ENCODE assay signal across 2 cellular contexts in the genomic region with DNA sequence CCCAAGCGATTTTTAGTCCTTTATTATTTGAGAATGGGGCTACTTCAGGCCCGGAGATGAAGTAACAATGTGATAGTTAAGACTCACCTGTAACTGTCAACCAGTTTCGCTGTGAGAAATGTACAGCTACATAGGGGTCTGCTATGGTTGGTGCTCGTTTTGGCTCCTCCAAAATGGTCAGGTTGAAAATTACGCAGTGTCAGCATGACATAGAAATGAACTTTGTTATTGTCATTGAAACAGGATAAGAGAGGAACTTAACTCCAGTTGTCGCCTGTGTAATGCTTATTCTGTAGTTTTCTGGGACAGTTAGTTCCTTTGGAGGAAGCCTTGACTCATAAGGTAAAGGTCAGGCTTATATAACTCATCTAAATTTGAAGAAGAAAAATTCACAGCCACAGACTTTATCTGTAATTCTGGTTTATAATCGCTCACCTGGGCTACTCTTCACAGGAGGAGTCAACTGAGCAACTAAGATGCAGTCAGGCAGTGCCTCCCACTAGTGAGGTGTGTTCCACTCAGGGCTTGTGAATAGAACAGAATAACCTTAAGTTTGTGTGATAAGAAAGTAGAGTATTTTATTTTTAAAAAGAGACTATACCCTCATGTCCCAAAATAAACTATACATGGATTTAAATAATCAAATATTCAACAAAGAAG.
TF ChIP-seq lines count a peak whose summit lies in the region.

No MANE protein-coding gene starts in this region.

TF ChIP-seq in A549, 52 proteins besides CTCF, POLR2A, EP300 and RAD21 (continued from another document):
- TF ChIP-seq, protein P1, sequence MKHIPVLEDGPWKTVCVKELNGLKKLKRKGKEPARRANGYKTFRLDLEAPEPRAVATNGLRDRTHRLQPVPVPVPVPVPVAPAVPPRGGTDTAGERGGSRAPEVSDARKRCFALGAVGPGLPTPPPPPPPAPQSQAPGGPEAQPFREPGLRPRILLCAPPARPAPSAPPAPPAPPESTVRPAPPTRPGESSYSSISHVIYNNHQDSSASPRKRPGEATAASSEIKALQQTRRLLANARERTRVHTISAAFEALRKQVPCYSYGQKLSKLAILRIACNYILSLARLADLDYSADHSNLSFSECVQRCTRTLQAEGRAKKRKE (CRISPR knock-in tag; IDR thresholded peaks at IDR 0.05; ENCODE audit: low read depth) = no peak
- TF ChIP-seq ESRRA (IDR thresholded peaks at IDR 0.05; ENCODE audit: borderline replicate concordance, low read length) = no peak
- TF ChIP-seq, protein P2, sequence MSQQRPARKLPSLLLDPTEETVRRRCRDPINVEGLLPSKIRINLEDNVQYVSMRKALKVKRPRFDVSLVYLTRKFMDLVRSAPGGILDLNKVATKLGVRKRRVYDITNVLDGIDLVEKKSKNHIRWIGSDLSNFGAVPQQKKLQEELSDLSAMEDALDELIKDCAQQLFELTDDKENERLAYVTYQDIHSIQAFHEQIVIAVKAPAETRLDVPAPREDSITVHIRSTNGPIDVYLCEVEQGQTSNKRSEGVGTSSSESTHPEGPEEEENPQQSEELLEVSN (IDR thresholded peaks at IDR 0.05; ENCODE audit: borderline replicate concordance, low read depth) = no peak
- TF ChIP-seq NFE2L2 (conservative IDR thresholded peaks at IDR 0.05; ENCODE audit: low read length) = no peak
- TF ChIP-seq TFCP2L1 (CRISPR knock-in tag; IDR thresholded peaks at IDR 0.05) = no peak

TF ChIP-seq in IMR-90, 13 proteins besides CTCF, POLR2A, EP300 and RAD21:
- TF ChIP-seq, protein P3, sequence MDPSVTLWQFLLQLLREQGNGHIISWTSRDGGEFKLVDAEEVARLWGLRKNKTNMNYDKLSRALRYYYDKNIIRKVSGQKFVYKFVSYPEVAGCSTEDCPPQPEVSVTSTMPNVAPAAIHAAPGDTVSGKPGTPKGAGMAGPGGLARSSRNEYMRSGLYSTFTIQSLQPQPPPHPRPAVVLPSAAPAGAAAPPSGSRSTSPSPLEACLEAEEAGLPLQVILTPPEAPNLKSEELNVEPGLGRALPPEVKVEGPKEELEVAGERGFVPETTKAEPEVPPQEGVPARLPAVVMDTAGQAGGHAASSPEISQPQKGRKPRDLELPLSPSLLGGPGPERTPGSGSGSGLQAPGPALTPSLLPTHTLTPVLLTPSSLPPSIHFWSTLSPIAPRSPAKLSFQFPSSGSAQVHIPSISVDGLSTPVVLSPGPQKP (IDR thresholded peaks at IDR 0.05; ENCODE audit: borderline replicate concordance, low read depth, low read length) = no peak
- TF ChIP-seq MXI1 (IDR thresholded peaks at IDR 0.05; ENCODE audit: borderline replicate concordance, low read depth, low read length) = no peak
- peak; percentile 84 for TF ChIP-seq MAFK (IDR thresholded peaks at IDR 0.05; ENCODE audit: low read depth, low read length)
- no peak for TF ChIP-seq RFX5 (IDR thresholded peaks at IDR 0.05; ENCODE audit: low read depth, low read length)
- TF ChIP-seq MAZ (IDR thresholded peaks at IDR 0.05; ENCODE audit: borderline replicate concordance, low read depth, low read length) = no peak
- no peak for TF ChIP-seq CHD1 (IDR thresholded peaks at IDR 0.05; ENCODE audit: low read depth, low read length)
- TF ChIP-seq SMC3 (IDR thresholded peaks at IDR 0.05; ENCODE audit: low read depth, low read length) = no peak
- no peak for TF ChIP-seq CEBPB (IDR thresholded peaks at IDR 0.05; ENCODE audit: low read depth, low read length)
